ENCODE assay signal across 1 cellular context in genomic region chr11:125995313-125995712, GRCh38.
TF ChIP-seq lines count a peak whose summit lies in the region.

No MANE protein-coding gene starts in this region.

TF ChIP-seq in GM12878, 131 proteins besides CTCF, POLR2A, EP300 and RAD21 (continued from another document):
- no peak for TF ChIP-seq PRDM15 (CRISPR knock-in tag; IDR thresholded peaks at IDR 0.05)
- no peak for TF ChIP-seq IRF5 (IDR thresholded peaks at IDR 0.05; ENCODE audit: borderline replicate concordance)
- TF ChIP-seq FOXM1 (IDR thresholded peaks at IDR 0.05; ENCODE audit: low read depth, low read length), result no peak
- TF ChIP-seq EZH2 (IDR thresholded peaks at IDR 0.05; ENCODE audit: borderline replicate concordance, control insufficient read depth, low read depth, low read length), result no peak
- no peak for TF ChIP-seq STAT1 (conservative IDR thresholded peaks at IDR 0.05)
- TF ChIP-seq SRF (IDR thresholded peaks at IDR 0.05; ENCODE audit: low read depth in 2 of 2, low read length in 2 of 2), result no peak
- no peak for TF ChIP-seq RAD51 (IDR thresholded peaks at IDR 0.05)
- no peak for TF ChIP-seq IRF3 (IDR thresholded peaks at IDR 0.05)
- TF ChIP-seq CREM (IDR thresholded peaks at IDR 0.05; ENCODE audit: low read depth), result no peak
- no peak for TF ChIP-seq ELK1 (IDR thresholded peaks at IDR 0.05; ENCODE audit: low read depth, low read length)
- TF ChIP-seq NR2C2 (IDR thresholded peaks at IDR 0.05; ENCODE audit: borderline replicate concordance, control insufficient read depth, insufficient read length, low read depth), result no peak
- TF ChIP-seq POLR2AphosphoS5 (IDR thresholded peaks at IDR 0.05; ENCODE audit: low read length), result no peak
- no peak for TF ChIP-seq BRCA1 (IDR thresholded peaks at IDR 0.05; ENCODE audit: low read depth, low read length)
- peak in 1 of 2 experiments; percentile 82; a peak in 2 of 3 replicates for TF ChIP-seq EGR1 (IDR thresholded peaks at IDR 0.05; ENCODE audit: borderline replicate concordance in 1 of 2, low read depth in 2 of 2, low read length in 2 of 2)
- no peak for TF ChIP-seq TBL1XR1 (IDR thresholded peaks at IDR 0.05; ENCODE audit: low read depth, low read length)
- TF ChIP-seq SIX5 (IDR thresholded peaks at IDR 0.05; ENCODE audit: low read depth, low read length, severe bottlenecking), result no peak
- no peak for TF ChIP-seq BCLAF1 (IDR thresholded peaks at IDR 0.05)
- no peak for TF ChIP-seq ZZZ3 (IDR thresholded peaks at IDR 0.05; ENCODE audit: control insufficient read depth, insufficient read length, low read depth)
